ENCODE assay signal across 1 cellular context in the genomic region with DNA sequence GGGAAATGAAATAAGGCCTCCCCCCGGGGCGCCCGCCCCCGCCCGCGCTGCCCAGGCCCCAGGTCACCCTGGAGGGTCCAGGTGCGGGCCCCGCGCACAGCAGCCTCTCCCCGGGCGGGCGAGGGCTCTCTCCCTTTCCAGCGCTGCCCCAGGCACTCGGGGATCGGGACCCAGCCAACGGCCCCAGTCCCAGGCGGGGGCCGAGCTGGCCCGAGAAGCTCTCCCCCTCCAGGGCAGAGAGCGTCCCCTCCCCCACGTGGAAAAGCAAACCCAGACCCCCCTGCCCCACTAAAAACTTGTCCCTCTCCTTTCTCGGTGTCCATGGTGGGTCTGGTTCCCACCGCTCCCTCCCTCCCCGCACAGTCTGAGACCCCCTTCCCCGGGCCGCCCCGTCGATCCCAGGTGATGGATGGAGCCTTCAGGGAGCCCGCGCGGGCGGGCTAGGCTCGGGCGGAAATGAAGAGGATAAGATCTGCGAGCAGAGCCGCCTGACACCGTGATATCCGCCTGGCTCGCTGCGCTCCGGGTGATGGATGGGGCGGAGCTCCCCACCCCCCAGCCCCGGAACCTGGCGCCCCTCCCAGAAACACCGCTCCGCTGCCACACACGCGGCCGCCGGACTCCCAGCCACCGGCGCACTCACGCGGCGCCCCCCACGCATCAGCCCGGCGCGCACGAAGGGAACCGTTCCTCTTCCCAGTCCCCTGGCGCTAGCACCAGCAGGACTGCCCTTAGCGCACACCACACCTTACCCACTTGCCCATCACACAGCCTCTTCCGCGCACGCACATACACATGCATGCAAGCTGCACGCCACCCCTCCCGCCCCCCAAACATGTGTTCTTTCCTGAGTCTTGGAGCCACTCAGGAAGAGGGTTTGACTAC.
A peak's percentile ranks its signal among the peaks of the same experiment; 100 is the strongest.
TF ChIP-seq lines count a peak whose summit lies in the region.

No MANE protein-coding gene starts in this region.

TF ChIP-seq in K562, 482 proteins besides CTCF, POLR2A, EP300 and RAD21 (continued from another document):
- TF ChIP-seq MYC (IDR thresholded peaks at IDR 0.05; ENCODE audit: low read depth, low read length) (peak; percentile 50; the same call in 1 of the 2 replicates), MYC (CRISPR knock-in tag; IDR thresholded peaks at IDR 0.05; ENCODE audit: borderline replicate concordance, low read depth) (no peak), SLC30A9 (CRISPR knock-in tag; IDR thresholded peaks at IDR 0.05) (no peak), HSF4 (CRISPR knock-in tag; IDR thresholded peaks at IDR 0.05; ENCODE audit: borderline replicate concordance) (no peak), ARID3B (CRISPR knock-in tag; IDR thresholded peaks at IDR 0.05; ENCODE audit: borderline replicate concordance) (no peak), MGA (IDR thresholded peaks at IDR 0.05) (peak; percentile 17; the same call in 1 of the 2 replicates), ZNF140 (CRISPR knock-in tag; IDR thresholded peaks at IDR 0.05) (no peak), HNRNPUL1 (IDR thresholded peaks at IDR 0.05; ENCODE audit: low read length) (no peak), AFF1 (IDR thresholded peaks at IDR 0.05; ENCODE audit: low read depth in 1 of 2, partially characterized antibody in 2 of 2) (no peak), SMARCB1 (IDR thresholded peaks at IDR 0.05; ENCODE audit: insufficient read length, low read depth) (no peak), ZBED1 (IDR thresholded peaks at IDR 0.05) (no peak), NCOA4 (IDR thresholded peaks at IDR 0.05; ENCODE audit: partially characterized antibody) (no peak)
- TF ChIP-seq, protein P1, sequence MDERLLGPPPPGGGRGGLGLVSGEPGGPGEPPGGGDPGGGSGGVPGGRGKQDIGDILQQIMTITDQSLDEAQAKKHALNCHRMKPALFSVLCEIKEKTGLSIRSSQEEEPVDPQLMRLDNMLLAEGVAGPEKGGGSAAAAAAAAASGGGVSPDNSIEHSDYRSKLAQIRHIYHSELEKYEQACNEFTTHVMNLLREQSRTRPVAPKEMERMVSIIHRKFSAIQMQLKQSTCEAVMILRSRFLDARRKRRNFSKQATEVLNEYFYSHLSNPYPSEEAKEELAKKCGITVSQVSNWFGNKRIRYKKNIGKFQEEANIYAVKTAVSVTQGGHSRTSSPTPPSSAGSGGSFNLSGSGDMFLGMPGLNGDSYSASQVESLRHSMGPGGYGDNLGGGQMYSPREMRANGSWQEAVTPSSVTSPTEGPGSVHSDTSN (CRISPR knock-in tag; IDR thresholded peaks at IDR 0.05; ENCODE audit: low read depth): no peak
- TF ChIP-seq, protein P1 (tag; conservative IDR thresholded peaks at IDR 0.05; ENCODE audit: low read depth): peak; percentile 65
